Comparison of ENCODE assay signal across 8 cellular contexts in genomic region chr13:44573790-44574465, GRCh38. TPM values are rescaled to one million over a fixed set of nuclear protein-coding genes. Genes with fewer than 3 reads are reported as not detected.
DNase-seq lines count a peak whose midpoint lies in the region; ATAC-seq, FAIRE-seq and TF ChIP-seq lines count a peak whose summit lies in the region.

No MANE protein-coding gene starts in this region.

- ATAC-seq in gastroesophageal sphincter: no peak
- no peak for ATAC-seq in HG03565 (IDR thresholded peaks at IDR 0.05; ENCODE audit: unreplicated experiment)
- no peak for ATAC-seq in GM21723 (IDR thresholded peaks at IDR 0.05; ENCODE audit: unreplicated experiment)

- DNase-seq in GM04504 (ENCODE audit: low read depth) (peak; percentile 8), RPMI8226 (peak; percentile 40), stromal cell of bone marrow (ENCODE audit: low read depth) (peak; percentile 72), GM19239 (ENCODE audit: insufficient read length, low spot score) (no peak)

- H3K4me1 ChIP-seq in ACC112 (ENCODE audit: control insufficient read depth, insufficient read depth, low read length, unreplicated experiment): peaks cover 45% of the 10 kb centered on the region
- peaks cover 0 to 57% (median 8%) of the 10 kb centered on the region in 3 donors for H3K4me1 ChIP-seq in gastroesophageal sphincter

- TF ChIP-seq EP300 in gastroesophageal sphincter (IDR thresholded peaks at IDR 0.05): no peak

- peak in 3 of 4 experiments; percentile 11 to 57 (median 27) for TF ChIP-seq CTCF in gastroesophageal sphincter (IDR thresholded peaks at IDR 0.05)

- no peak for TF ChIP-seq POLR2A in gastroesophageal sphincter (IDR thresholded peaks at IDR 0.05)

- 40 to 59% methylated on average over 1 to 2 of the region's 4 CpGs for WGBS in gastroesophageal sphincter (ENCODE audit: low coverage in 1 of 2), 2 donors

- H3K4me3 ChIP-seq in ACC112 (ENCODE audit: low read depth, low read length) (peak overlapping the region; percentile 92), gastroesophageal sphincter (peak overlapping the region; percentile 83 to 85)

- H3K36me3 ChIP-seq in ACC112 (ENCODE audit: insufficient read depth, low read length) (no peaks in the 10 kb centered on the region), gastroesophageal sphincter (peaks cover 0 to 12% of the 10 kb centered on the region in 2 donors)

- H3K27ac ChIP-seq in ACC112 (ENCODE audit: low read depth, low read length) (no peak overlapping the region), gastroesophageal sphincter (peak overlapping the region in 1 of 4 donors; percentile 98)

- no peak overlapping the region for H2AFZ ChIP-seq in ACC112 (ENCODE audit: low read length, unreplicated experiment)

- no peak for FAIRE-seq in GM19239 (lab: Jason Lieb, UNC)

- no peaks in the 10 kb centered on the region for H3K9me3 ChIP-seq in gastroesophageal sphincter

- no peaks in the 10 kb centered on the region for H3K27me3 ChIP-seq in ACC112 (ENCODE audit: insufficient read depth, low read length)
- H3K27me3 ChIP-seq in gastroesophageal sphincter: no peaks in the 10 kb centered on the region

- H3K79me2 ChIP-seq in ACC112 (ENCODE audit: control insufficient read depth, insufficient read depth, low read length, unreplicated experiment): peaks cover 65% of the 10 kb centered on the region

RNA-seq across cellular contexts. Expression of gene TSC22D1, which starts 2.2 kb away (rescaled TPM):
- 100 to 1,000 TPM; 223 to 389 (median 262) TPM for total RNA-seq in gastroesophageal sphincter
